In the genomic region with DNA sequence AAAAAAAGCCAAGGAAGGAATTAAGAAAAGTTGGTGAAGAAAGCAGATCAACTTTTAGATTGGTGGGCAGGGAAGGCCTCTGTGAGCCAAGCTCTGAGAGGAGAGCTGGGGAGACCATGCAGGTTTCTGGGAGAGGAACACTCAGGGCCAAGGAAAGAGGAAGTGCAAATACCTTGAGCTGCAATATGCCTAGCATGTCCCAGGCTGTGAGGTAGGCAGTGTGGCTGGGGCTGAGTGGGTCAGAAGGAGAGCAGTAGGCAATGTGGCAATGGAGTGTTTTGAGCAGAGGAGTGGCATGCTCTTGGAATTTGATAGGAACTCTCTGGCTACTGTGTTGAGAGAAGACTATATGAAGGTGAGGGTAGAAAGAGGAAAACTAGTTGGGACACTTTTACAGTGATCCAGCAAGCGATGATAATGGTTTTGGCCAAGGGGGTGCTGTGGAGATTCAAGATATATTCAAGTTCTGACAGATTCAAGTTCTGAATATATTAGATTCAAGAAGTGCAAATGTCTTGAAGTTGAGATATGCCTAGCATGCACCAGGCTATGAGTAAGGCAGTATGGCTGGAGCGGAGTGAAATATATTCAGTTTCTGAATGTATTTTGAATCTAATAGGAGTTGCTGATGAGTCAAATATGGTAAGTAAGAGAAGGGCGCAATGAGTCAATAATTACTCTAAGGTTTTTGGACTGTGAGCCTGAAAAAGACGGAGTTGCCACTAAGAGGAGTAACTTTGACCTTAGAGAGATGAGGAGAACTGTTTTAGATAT, we compare ENCODE assay signal across 13 cellular contexts.
DNase-seq lines count a peak whose midpoint lies in the region; ATAC-seq and TF ChIP-seq lines count a peak whose summit lies in the region.
"Had no signal": no experiment of that assay in that cellular context is flagged by ENCODE, and none has a peak within 500 bp of the region (broad histone marks: within the 10 kb centered on the region; RNA-seq: fewer than 3 reads in every experiment).

No MANE protein-coding gene starts in this region.

- TF ChIP-seq CTCF in left ventricle myocardium inferior (IDR thresholded peaks at IDR 0.05; ENCODE audit: borderline replicate concordance) (no peak), GM10248 (IDR thresholded peaks at IDR 0.05; ENCODE audit: control extremely low read depth, extremely low read depth, low read depth, missing control alignments) (no peak)

- H3K27ac ChIP-seq in left ventricle myocardium inferior (replicated peaks): peak overlapping the region; percentile 23
- H3K27ac ChIP-seq: breast epithelium had no signal

- peaks cover 88% of the 10 kb centered on the region for H3K4me1 ChIP-seq in left ventricle myocardium inferior
- H3K4me1 ChIP-seq: breast epithelium had no signal

- CTCF ChIA-PET in GM10248 (lab: Yijun Ruan, JAX): interaction anchor here (1.4 kb wide), 1 partner anchor 14 kb away, joined by 3 read pairs; no protein-coding TSS in a partner anchor

- no peak for ATAC-seq in left cardiac atrium
- peak; percentile 41 for ATAC-seq in HG03342 (IDR thresholded peaks at IDR 0.05; ENCODE audit: unreplicated experiment)
- ATAC-seq in activated naive CD8-positive, alpha-beta T cell treated with anti-CD3 and anti-CD28 coated beads, Interleukin-2, amount 50 U/mL, for 24 hours: peak; percentile 64
- no peak for ATAC-seq in GM18517 (IDR thresholded peaks at IDR 0.05; ENCODE audit: unreplicated experiment)
- no peak for ATAC-seq in GM18858 (IDR thresholded peaks at IDR 0.05; ENCODE audit: unreplicated experiment)

- H3K4me3 ChIP-seq in left ventricle myocardium inferior: no peak overlapping the region
- H3K4me3 ChIP-seq: breast epithelium, heart right ventricle had no signal

- H3K36me3 Mint-ChIP-seq in activated naive CD8-positive, alpha-beta T cell treated with anti-CD3 and anti-CD28 coated beads, Interleukin-2, amount 50 U/mL, for 24 hours (ENCODE audit: low read depth): peaks cover 43% of the 10 kb centered on the region

- H3K9me3 ChIP-seq in left ventricle myocardium inferior (replicated peaks): no peaks in the 10 kb centered on the region
- H3K9me3 ChIP-seq: breast epithelium, heart right ventricle had no signal

- POLR2A ChIA-PET in GM10248 (lab: Yijun Ruan, JAX): no interaction called here

- no peaks in the 10 kb centered on the region for H3K36me3 ChIP-seq in left ventricle myocardium inferior
- H3K36me3 ChIP-seq: breast epithelium, heart right ventricle had no signal

- no peaks in the 10 kb centered on the region for H3K9me3 Mint-ChIP-seq in activated naive CD8-positive, alpha-beta T cell treated with anti-CD3 and anti-CD28 coated beads, Interleukin-2, amount 50 U/mL, for 24 hours

- intact Hi-C loops in left ventricle myocardium inferior (cut with micrococcal nuclease): no loop called here
- intact Hi-C loops in left cardiac atrium (cut with DNase I): no loop called here

- H3K4me1 Mint-ChIP-seq in activated naive CD8-positive, alpha-beta T cell treated with anti-CD3 and anti-CD28 coated beads, Interleukin-2, amount 50 U/mL, for 24 hours: peaks cover 36% of the 10 kb centered on the region

- H3K27me3 Mint-ChIP-seq in activated naive CD8-positive, alpha-beta T cell treated with anti-CD3 and anti-CD28 coated beads, Interleukin-2, amount 50 U/mL, for 24 hours: no peaks in the 10 kb centered on the region

- DNase-seq in left ventricle myocardium inferior (no peak), left cardiac atrium (no peak), GM10248 (ENCODE audit: extremely low spot score) (no peak)
- DNase-seq in activated naive CD8-positive, alpha-beta T cell treated with anti-CD3 and anti-CD28 coated beads, Interleukin-2, amount 50 U/mL, for 24 hours: no peak
- no peak for DNase-seq in activated effector memory CD4-positive, alpha-beta T cell treated with Interleukin-2 at 50 U/mL for 16 hours
- DNase-seq: heart right ventricle; occipital lobe; RPMI8226; stimulated activated CD4-positive, alpha-beta T cell treated with anti-CD3 and anti-CD28 coated beads, Interleukin-12 subunit alpha, Interleukin-12 subunit beta, amount 100 ng/mL, for 4 hours had no signal

- H3K4me3 Mint-ChIP-seq in activated naive CD8-positive, alpha-beta T cell treated with anti-CD3 and anti-CD28 coated beads, Interleukin-2, amount 50 U/mL, for 24 hours: no peak overlapping the region

- no peak overlapping the region for H3K27ac Mint-ChIP-seq in activated naive CD8-positive, alpha-beta T cell treated with anti-CD3 and anti-CD28 coated beads, Interleukin-2, amount 50 U/mL, for 24 hours

- H3K27me3 ChIP-seq in left ventricle myocardium inferior (ENCODE audit: low read depth): no peaks in the 10 kb centered on the region
- H3K27me3 ChIP-seq: breast epithelium, heart right ventricle had no signal

Comparison
In these comparisons a context has a peak if more than half of its experiments do, and no peak if none do; other contexts are left out.
1. ATAC-seq: peak in HG03342 (single experiment) and activated naive CD8-positive, alpha-beta T cell treated with anti-CD3 and anti-CD28 coated beads, Interleukin-2, amount 50 U/mL, for 24 hours (single experiment); none in left cardiac atrium (0 of 2), GM18517 (single experiment) and GM18858 (single experiment).